2 cellular contexts compared by ENCODE assay signal in genomic region chr2:20027715-20028434, GRCh38.
A peak's percentile ranks its signal among the peaks of the same experiment; 100 is the strongest.
TF ChIP-seq lines count a peak whose summit lies in the region.

No MANE protein-coding gene starts in this region.

TF ChIP-seq in A549, 52 proteins besides CTCF, POLR2A, EP300 and RAD21:
- TF ChIP-seq MAFK (IDR thresholded peaks at IDR 0.05; ENCODE audit: partially characterized antibody), result no peak
- TF ChIP-seq FOSL2 (IDR thresholded peaks at IDR 0.05), result no peak
- 0 out of 2 replicates have a peak, but pooled peaks have one; percentile 2 for TF ChIP-seq FOSL2 (CRISPR knock-in tag; IDR thresholded peaks at IDR 0.05)
- TF ChIP-seq CHD4 (IDR thresholded peaks at IDR 0.05; ENCODE audit: borderline replicate concordance), result no peak
- TF ChIP-seq CEBPB (IDR thresholded peaks at IDR 0.05), result no peak
- TF ChIP-seq JUN (IDR thresholded peaks at IDR 0.05), result 0 out of 5 replicates have a peak, but pooled peaks of 1 of the 2 experiments have one; percentile 38
- no peak for TF ChIP-seq ESRRA (IDR thresholded peaks at IDR 0.05; ENCODE audit: borderline replicate concordance, low read length)
- TF ChIP-seq RCOR1 (IDR thresholded peaks at IDR 0.05; ENCODE audit: low read depth, low read length), result no peak
- no peak for TF ChIP-seq ZFP36 (IDR thresholded peaks at IDR 0.05; ENCODE audit: borderline replicate concordance, partially characterized antibody)
- no peak for TF ChIP-seq ATOH8 (CRISPR knock-in tag; IDR thresholded peaks at IDR 0.05; ENCODE audit: low read depth)
- TF ChIP-seq PHF8 (IDR thresholded peaks at IDR 0.05; ENCODE audit: borderline replicate concordance, low read depth), result no peak

TF ChIP-seq in IMR-90, 13 proteins besides CTCF, POLR2A, EP300 and RAD21:
- no peak for TF ChIP-seq MXI1 (IDR thresholded peaks at IDR 0.05; ENCODE audit: borderline replicate concordance, low read depth, low read length)
- no peak for TF ChIP-seq MAZ (IDR thresholded peaks at IDR 0.05; ENCODE audit: borderline replicate concordance, low read depth, low read length)
